In the genomic region with DNA sequence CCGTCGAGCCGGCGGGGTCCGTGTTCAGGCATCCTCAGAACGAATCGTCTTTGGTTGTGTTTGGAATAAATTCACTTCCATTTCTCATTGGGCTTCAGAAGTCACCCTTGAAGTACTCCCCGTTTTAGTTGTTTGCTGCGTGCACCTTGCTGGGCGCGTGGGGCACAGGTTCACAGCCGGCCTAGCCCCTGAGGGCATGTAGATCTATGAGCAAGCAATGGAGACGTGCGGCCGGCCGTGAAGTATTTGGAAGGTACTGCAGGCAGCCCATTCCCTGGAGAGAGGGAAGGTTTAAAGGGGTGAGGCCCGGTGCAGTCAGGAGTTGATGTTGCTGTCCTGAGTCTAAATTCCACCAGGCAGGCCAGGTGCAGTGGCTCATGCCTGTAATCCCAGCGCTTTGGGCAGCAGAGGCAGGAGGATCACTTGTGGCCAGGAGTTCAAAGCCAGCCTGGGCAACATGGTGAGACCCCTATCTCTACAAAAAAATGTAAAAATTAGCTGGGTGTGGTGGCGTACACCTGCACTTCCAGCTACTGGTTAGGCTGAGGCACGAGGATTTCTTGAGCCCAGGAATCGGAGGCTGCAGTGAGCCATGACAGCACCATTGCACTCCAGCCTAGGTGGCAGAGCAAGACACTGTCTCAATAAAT, we compare ENCODE assay signal across 8 cellular contexts. TPM values are rescaled to one million over a fixed set of nuclear protein-coding genes. Genes with fewer than 3 reads are reported as not detected.
DNase-seq lines count a peak whose midpoint lies in the region; ATAC-seq lines count a peak whose summit lies in the region.

No MANE protein-coding gene starts in this region.

- H3K27ac ChIP-seq in Karpas-422 (ENCODE audit: low read length) = peak overlapping the region; percentile 51; the same call in 1 of the 2 replicates

- H2AFZ ChIP-seq in Karpas-422 (ENCODE audit: low read length) = peak overlapping the region; percentile 94

- H3K36me3 Mint-ChIP-seq in activated naive CD8-positive, alpha-beta T cell treated with anti-CD3 and anti-CD28 coated beads, Interleukin-2, amount 50 U/mL, for 24 hours (ENCODE audit: low read depth) = peaks cover 10% of the 10 kb centered on the region
- H3K36me3 Mint-ChIP-seq in immature natural killer cell = no peaks in the 10 kb centered on the region

- H3K4me3 ChIP-seq in Karpas-422 (ENCODE audit: low read length) = peak overlapping the region; percentile 99

- H3K4me3 Mint-ChIP-seq in activated naive CD8-positive, alpha-beta T cell treated with anti-CD3 and anti-CD28 coated beads, Interleukin-2, amount 50 U/mL, for 24 hours = peak overlapping the region; percentile 99
- H3K4me3 Mint-ChIP-seq in immature natural killer cell = peak overlapping the region; percentile 91 to 99 (median 97)

- H3K9me3 Mint-ChIP-seq in activated naive CD8-positive, alpha-beta T cell treated with anti-CD3 and anti-CD28 coated beads, Interleukin-2, amount 50 U/mL, for 24 hours = no peaks in the 10 kb centered on the region
- no peaks in the 10 kb centered on the region for H3K9me3 Mint-ChIP-seq in immature natural killer cell

- no peak for ATAC-seq in activated naive CD8-positive, alpha-beta T cell treated with anti-CD3 and anti-CD28 coated beads, Interleukin-2, amount 50 U/mL, for 24 hours
- no peak for ATAC-seq in stimulated activated naive CD8-positive, alpha-beta T cell treated with anti-CD3 and anti-CD28 coated beads, Interleukin-15, Interleukin-2, amounts not matched to agents 100 U/mL and 50 U/mL, for 24 hours
- no peak for ATAC-seq in HG03175 (IDR thresholded peaks at IDR 0.05; ENCODE audit: unreplicated experiment)

- no peaks in the 10 kb centered on the region for H3K9me3 ChIP-seq in Karpas-422 (ENCODE audit: low read length)

- no peaks in the 10 kb centered on the region for H3K9me2 ChIP-seq in Karpas-422 (replicated peaks; ENCODE audit: insufficient read depth, low read length)

- peaks cover 52% of the 10 kb centered on the region for H3K4me1 Mint-ChIP-seq in activated naive CD8-positive, alpha-beta T cell treated with anti-CD3 and anti-CD28 coated beads, Interleukin-2, amount 50 U/mL, for 24 hours
- peaks cover 53 to 55% of the 10 kb centered on the region in 2 donors for H3K4me1 Mint-ChIP-seq in immature natural killer cell

- DNase-seq in EH (ENCODE audit: low read depth) (peak; percentile 29), Karpas-422 (peak; percentile 53), immature natural killer cell (no peak), KG1 (lab: John Stamatoyannopoulos, UW) (no peak), NCI-H524 (lab: John Stamatoyannopoulos, UW) (no peak)
- peak; percentile 29 for DNase-seq in activated naive CD8-positive, alpha-beta T cell treated with anti-CD3 and anti-CD28 coated beads, Interleukin-2, amount 50 U/mL, for 24 hours
- peak; percentile 33 for DNase-seq in stimulated activated naive CD8-positive, alpha-beta T cell treated with anti-CD3 and anti-CD28 coated beads, Interleukin-15, Interleukin-2, amounts not matched to agents 100 U/mL and 50 U/mL, for 24 hours

- peaks cover 38% of the 10 kb centered on the region; the same call in 1 of the 2 replicates for H4K20me1 ChIP-seq in Karpas-422 (ENCODE audit: insufficient read depth, low read depth, low read length)

- H3K27me3 Mint-ChIP-seq in activated naive CD8-positive, alpha-beta T cell treated with anti-CD3 and anti-CD28 coated beads, Interleukin-2, amount 50 U/mL, for 24 hours = peaks cover 2% of the 10 kb centered on the region
- peaks cover 8 to 25% (median 16%) of the 10 kb centered on the region in 3 donors for H3K27me3 Mint-ChIP-seq in immature natural killer cell (ENCODE audit: low read depth in 3 of 3)

- H3K4me2 ChIP-seq in Karpas-422 (ENCODE audit: low read depth, low read length, poor library complexity, severe bottlenecking) = peak overlapping the region; percentile 84

- H3K27ac Mint-ChIP-seq in activated naive CD8-positive, alpha-beta T cell treated with anti-CD3 and anti-CD28 coated beads, Interleukin-2, amount 50 U/mL, for 24 hours = peak overlapping the region; percentile 98
- H3K27ac Mint-ChIP-seq in immature natural killer cell = peak overlapping the region; percentile 94 to 99 (median 97)

- peak overlapping the region; percentile 91 for H3K9ac ChIP-seq in Karpas-422 (ENCODE audit: low read length)

- peaks cover 50% of the 10 kb centered on the region for H3K4me1 ChIP-seq in Karpas-422 (ENCODE audit: low read length)

- peaks cover 39% of the 10 kb centered on the region for H3K79me2 ChIP-seq in Karpas-422 (ENCODE audit: low read length)

- H3K27me3 ChIP-seq in Karpas-422 (ENCODE audit: low read length) = no peaks in the 10 kb centered on the region

- H3K36me3 ChIP-seq in Karpas-422 (ENCODE audit: insufficient read depth, low read length) = no peaks in the 10 kb centered on the region; the same call in 1 of the 2 replicates

RNA-seq across cellular contexts. Expression of a gene that starts 0.7 kb away (rescaled TPM):
- 30.4 and 49.4 TPM in 2 replicates for total RNA-seq in Karpas-422 (2014; rRNA removed; shearing (Covaris generic); ENCODE audit: low replicate concordance)
- 10 to 100 TPM; 22.7 to 27.7 (median 24.1) TPM for polyA plus RNA-seq in immature natural killer cell

Comparison
In these comparisons a context has a peak if more than half of its experiments do, and no peak if none do; other contexts are left out.
1. DNase-seq: peak in EH (single experiment), Karpas-422 (single experiment), activated naive CD8-positive, alpha-beta T cell treated with anti-CD3 and anti-CD28 coated beads, Interleukin-2, amount 50 U/mL, for 24 hours (single experiment) and stimulated activated naive CD8-positive, alpha-beta T cell treated with anti-CD3 and anti-CD28 coated beads, Interleukin-15, Interleukin-2, amounts not matched to agents 100 U/mL and 50 U/mL, for 24 hours (single experiment); none in immature natural killer cell (0 of 3), KG1 (single experiment) and NCI-H524 (0 of 2).